ENCODE assay signal across 35 cellular contexts in genomic region chr3:22225161-22225560, GRCh38.
"Had no signal": no experiment of that assay in that cellular context is flagged by ENCODE, and none has a peak within 500 bp of the region (broad histone marks: within the 10 kb centered on the region; RNA-seq: fewer than 3 reads in every experiment).

No MANE protein-coding gene starts in this region.

- H3K9me3 ChIP-seq: adrenal gland, body of pancreas, esophagus muscularis mucosa, gastrocnemius medialis had no signal

- H3K36me3 ChIP-seq: adrenal gland, esophagus muscularis mucosa, gastrocnemius medialis, WERI-Rb-1 had no signal

- H3K4me1 ChIP-seq: adrenal gland, body of pancreas, esophagus muscularis mucosa, foreskin keratinocyte, gastrocnemius medialis had no signal

- H3K27ac Mint-ChIP-seq: activated CD4-positive, alpha-beta memory T cell treated with anti-CD3 and anti-CD28 coated beads for 36 hours; activated CD4-positive, alpha-beta T cell treated with anti-CD3 and anti-CD28 coated beads for 36 hours; activated CD4-positive, alpha-beta T cell treated with anti-CD3 and anti-CD28 coated beads, Interleukin-2, amount 10 ng/mL, durations not matched to agents 24 days and 14 days; activated CD8-positive, alpha-beta memory T cell treated with anti-CD3 and anti-CD28 coated beads, Interleukin-2, amount 10 ng/mL, durations not matched to agents 7 days and 5 days; activated CD8-positive, alpha-beta T cell treated with anti-CD3 and anti-CD28 coated beads, Interleukin-2, amount 10 ng/mL, durations not matched to agents 7 days and 5 days; activated naive CD4-positive, alpha-beta T cell treated with anti-CD3 and anti-CD28 coated beads for 36 hours; activated naive CD4-positive, alpha-beta T cell treated with anti-CD3 and anti-CD28 coated beads, Interleukin-2, amount 50 U/mL, for 24 hours; activated naive CD8-positive, alpha-beta T cell treated with anti-CD3 and anti-CD28 coated beads for 36 hours; activated naive CD8-positive, alpha-beta T cell treated with anti-CD3 and anti-CD28 coated beads, Interleukin-2, amount 50 U/mL, for 24 hours; activated T-helper 1 cell treated with anti-CD3 and anti-CD28 coated beads, Interleukin-12 subunit alpha, Interleukin-12 subunit beta, Interleukin-2, Interleukin-4 antibody, amounts not matched to agents 30 ng/mL and 10 ng/mL and 1 ng/mL, durations not matched to agents 14 hours and 24 hours and 36 hours; activated T-helper 2 cell treated with anti-CD3 and anti-CD28 coated beads, Interferon-gamma antibody, Interleukin-2, Interleukin-4, amounts not matched to agents 10 μg/mL and 5 μg/mL and 100 μg/mL, durations not matched to agents 14 hours and 24 hours and 36 hours; effector memory CD8-positive, alpha-beta T cell; T-helper 17 cell; T-helper 2 cell treated with Interferon-gamma antibody and Interleukin-4, amounts not matched to agents 5 μg/mL and 100 μg/mL, for 36 hours had no signal

- H3K9me3 Mint-ChIP-seq: activated CD4-positive, alpha-beta T cell treated with anti-CD3 and anti-CD28 coated beads, Interleukin-2, amount 10 ng/mL, durations not matched to agents 24 days and 14 days; activated naive CD4-positive, alpha-beta T cell treated with anti-CD3 and anti-CD28 coated beads, Interleukin-2, amount 50 U/mL, for 24 hours; activated naive CD8-positive, alpha-beta T cell treated with anti-CD3 and anti-CD28 coated beads for 36 hours; activated naive CD8-positive, alpha-beta T cell treated with anti-CD3 and anti-CD28 coated beads, Interleukin-2, amount 50 U/mL, for 24 hours; activated T-helper 1 cell treated with anti-CD3 and anti-CD28 coated beads, Interleukin-12 subunit alpha, Interleukin-12 subunit beta, Interleukin-2, Interleukin-4 antibody, amounts not matched to agents 30 ng/mL and 10 ng/mL and 1 ng/mL, durations not matched to agents 14 hours and 24 hours and 36 hours had no signal

- H3K4me1 Mint-ChIP-seq: activated CD4-positive, alpha-beta T cell treated with anti-CD3 and anti-CD28 coated beads for 36 hours; activated CD4-positive, alpha-beta T cell treated with anti-CD3 and anti-CD28 coated beads, Interleukin-2, amount 10 ng/mL, durations not matched to agents 24 days and 14 days; activated CD8-positive, alpha-beta memory T cell treated with anti-CD3 and anti-CD28 coated beads, Interleukin-2, amount 10 ng/mL, durations not matched to agents 7 days and 5 days; activated naive CD4-positive, alpha-beta T cell treated with anti-CD3 and anti-CD28 coated beads, Interleukin-2, amount 50 U/mL, for 24 hours; activated naive CD8-positive, alpha-beta T cell treated with anti-CD3 and anti-CD28 coated beads for 36 hours; activated naive CD8-positive, alpha-beta T cell treated with anti-CD3 and anti-CD28 coated beads, Interleukin-2, amount 50 U/mL, for 24 hours; T-helper 17 cell had no signal

- H3K4me3 Mint-ChIP-seq: activated CD4-positive, alpha-beta memory T cell treated with anti-CD3 and anti-CD28 coated beads for 36 hours; activated CD4-positive, alpha-beta T cell treated with anti-CD3 and anti-CD28 coated beads for 36 hours; activated CD4-positive, alpha-beta T cell treated with anti-CD3 and anti-CD28 coated beads, Interleukin-2, amount 10 ng/mL, durations not matched to agents 24 days and 14 days; activated CD8-positive, alpha-beta memory T cell treated with anti-CD3 and anti-CD28 coated beads, Interleukin-2, amount 10 ng/mL, durations not matched to agents 7 days and 5 days; activated CD8-positive, alpha-beta T cell treated with anti-CD3 and anti-CD28 coated beads, Interleukin-2, amount 10 ng/mL, durations not matched to agents 7 days and 5 days; activated naive CD4-positive, alpha-beta T cell treated with anti-CD3 and anti-CD28 coated beads for 36 hours; activated naive CD4-positive, alpha-beta T cell treated with anti-CD3 and anti-CD28 coated beads, Interleukin-2, amount 50 U/mL, for 24 hours; activated naive CD8-positive, alpha-beta T cell treated with anti-CD3 and anti-CD28 coated beads for 36 hours; activated naive CD8-positive, alpha-beta T cell treated with anti-CD3 and anti-CD28 coated beads, Interleukin-2, amount 50 U/mL, for 24 hours; activated T-helper 1 cell treated with anti-CD3 and anti-CD28 coated beads, Interleukin-12 subunit alpha, Interleukin-12 subunit beta, Interleukin-2, Interleukin-4 antibody, amounts not matched to agents 30 ng/mL and 10 ng/mL and 1 ng/mL, durations not matched to agents 14 hours and 24 hours and 36 hours; effector memory CD8-positive, alpha-beta T cell; T-helper 17 cell; T-helper 2 cell treated with Interferon-gamma antibody and Interleukin-4, amounts not matched to agents 5 μg/mL and 100 μg/mL, for 36 hours had no signal

- H3K27me3 ChIP-seq: adrenal gland, body of pancreas, esophagus muscularis mucosa, foreskin keratinocyte, gastrocnemius medialis had no signal

- H3K36me3 Mint-ChIP-seq: activated CD4-positive, alpha-beta memory T cell treated with anti-CD3 and anti-CD28 coated beads for 36 hours; activated CD8-positive, alpha-beta memory T cell treated with anti-CD3 and anti-CD28 coated beads, Interleukin-2, amount 10 ng/mL, durations not matched to agents 7 days and 5 days; activated naive CD4-positive, alpha-beta T cell treated with anti-CD3 and anti-CD28 coated beads, Interleukin-2, amount 50 U/mL, for 24 hours; activated naive CD8-positive, alpha-beta T cell treated with anti-CD3 and anti-CD28 coated beads for 36 hours had no signal

- H3K27ac ChIP-seq: adrenal gland, body of pancreas, esophagus muscularis mucosa, foreskin keratinocyte, gastrocnemius medialis, WERI-Rb-1 had no signal

- H3K27me3 Mint-ChIP-seq: activated CD4-positive, alpha-beta memory T cell treated with anti-CD3 and anti-CD28 coated beads for 36 hours; activated CD4-positive, alpha-beta T cell treated with anti-CD3 and anti-CD28 coated beads for 36 hours; activated CD4-positive, alpha-beta T cell treated with anti-CD3 and anti-CD28 coated beads, Interleukin-2, amount 10 ng/mL, durations not matched to agents 24 days and 14 days; activated CD8-positive, alpha-beta memory T cell treated with anti-CD3 and anti-CD28 coated beads, Interleukin-2, amount 10 ng/mL, durations not matched to agents 7 days and 5 days; activated naive CD4-positive, alpha-beta T cell treated with anti-CD3 and anti-CD28 coated beads, Interleukin-2, amount 50 U/mL, for 24 hours; activated naive CD8-positive, alpha-beta T cell treated with anti-CD3 and anti-CD28 coated beads for 36 hours; activated naive CD8-positive, alpha-beta T cell treated with anti-CD3 and anti-CD28 coated beads, Interleukin-2, amount 50 U/mL, for 24 hours; effector memory CD8-positive, alpha-beta T cell; T-helper 17 cell had no signal

- DNase-seq: activated CD4-positive, alpha-beta memory T cell treated with anti-CD3 and anti-CD28 coated beads for 36 hours; activated CD4-positive, alpha-beta T cell treated with anti-CD3 and anti-CD28 coated beads for 36 hours; activated CD4-positive, alpha-beta T cell treated with anti-CD3 and anti-CD28 coated beads, Interleukin-2, amount 10 ng/mL, durations not matched to agents 24 days and 14 days; activated CD4-positive, CD25-positive, alpha-beta regulatory T cell; activated CD4-positive, CD25-positive, alpha-beta regulatory T cell treated with anti-CD3 and anti-CD28 coated beads, Interleukin-2, amount 50 U/mL, for 72 hours; activated CD8-positive, alpha-beta memory T cell treated with anti-CD3 and anti-CD28 coated beads, Interleukin-2, amount 10 ng/mL, durations not matched to agents 7 days and 5 days; activated CD8-positive, alpha-beta memory T cell treated with anti-CD3 and anti-CD28 coated beads, Interleukin-2, amount 50 U/mL, for 4 hours; activated CD8-positive, alpha-beta T cell treated with anti-CD3 and anti-CD28 coated beads, Interleukin-2, amount 10 ng/mL, durations not matched to agents 7 days and 5 days; activated effector memory CD4-positive, alpha-beta T cell treated with anti-CD3 and anti-CD28 coated beads, Interleukin-2, amount 50 U/mL, for 16 hours; activated naive CD4-positive, alpha-beta T cell treated with anti-CD3 and anti-CD28 coated beads for 36 hours; activated naive CD8-positive, alpha-beta T cell treated with anti-CD3 and anti-CD28 coated beads for 36 hours; activated naive CD8-positive, alpha-beta T cell treated with anti-CD3 and anti-CD28 coated beads, Interleukin-2, amount 50 U/mL, for 24 hours; activated T-cell treated with anti-CD3 and anti-CD28 coated beads, Interleukin-2, amount 50 U/mL, for 1 hour; activated T-cell treated with anti-CD3 and anti-CD28 coated beads, Interleukin-2, amount 50 U/mL, for 48 hours; adrenal gland; amygdala; aorta; body of pancreas; caudate nucleus; cortex of kidney; dermis blood vessel endothelial cell; effector CD4-positive, alpha-beta T cell; effector memory CD8-positive, alpha-beta T cell; erythroblast; foreskin keratinocyte; gastrocnemius medialis; T-helper 1 cell; T-helper 17 cell; T1000; WERI-Rb-1 had no signal

- ATAC-seq: activated CD4-positive, alpha-beta T cell treated with anti-CD3 and anti-CD28 coated beads for 36 hours; activated CD8-positive, alpha-beta memory T cell treated with anti-CD3 and anti-CD28 coated beads, Interleukin-2, amount 10 ng/mL, durations not matched to agents 7 days and 5 days; activated CD8-positive, alpha-beta T cell treated with anti-CD3 and anti-CD28 coated beads, Interleukin-2, amount 10 ng/mL, durations not matched to agents 7 days and 5 days; activated naive CD8-positive, alpha-beta T cell treated with anti-CD3 and anti-CD28 coated beads, Interleukin-2, amount 50 U/mL, for 24 hours; body of pancreas; effector memory CD8-positive, alpha-beta T cell; foreskin keratinocyte; gastrocnemius medialis; T-helper 17 cell had no signal

- H3K4me3 ChIP-seq: adrenal gland, body of pancreas, esophagus muscularis mucosa, gastrocnemius medialis had no signal
